In genomic region chr16:18829221-18829620, GRCh38 we compare ENCODE assay signal across 23 cellular contexts. TPM values are rescaled to one million over a fixed set of nuclear protein-coding genes. Genes with fewer than 3 reads are reported as not detected.
A peak's percentile ranks its signal among the peaks of the same experiment; 100 is the strongest.
DNase-seq lines count a peak whose midpoint lies in the region; ATAC-seq and TF ChIP-seq lines count a peak whose summit lies in the region.
"Had no signal": no experiment of that assay in that cellular context is flagged by ENCODE, and none has a peak within 500 bp of the region (broad histone marks: within the 10 kb centered on the region; RNA-seq: fewer than 3 reads in every experiment).

No MANE protein-coding gene starts in this region.

- peaks cover 4% of the 10 kb centered on the region for H3K4me1 Mint-ChIP-seq in activated CD4-positive, alpha-beta T cell treated with anti-CD3 and anti-CD28 coated beads, Interleukin-2, amount 10 ng/mL, durations not matched to agents 24 days and 14 days
- peaks cover 17% of the 10 kb centered on the region for H3K4me1 Mint-ChIP-seq in neural progenitor cell

- H3K4me2 ChIP-seq in neural progenitor cell, result no peak overlapping the region
- H3K4me2 ChIP-seq: A549; BLaER1 treated with 17β-estradiol and CSF1 and Interleukin-3, amounts not matched to agents 10 nM and 100 nM had no signal

- H3K36me3 Mint-ChIP-seq in activated CD4-positive, alpha-beta T cell treated with anti-CD3 and anti-CD28 coated beads, Interleukin-2, amount 10 ng/mL, durations not matched to agents 24 days and 14 days (ENCODE audit: low read depth), result peaks cover 47% of the 10 kb centered on the region
- peaks cover 29% of the 10 kb centered on the region for H3K36me3 Mint-ChIP-seq in neural progenitor cell

- H3K9me3 ChIP-seq in neural progenitor cell (ENCODE audit: low read depth), result no peaks in the 10 kb centered on the region
- H3K9me3 ChIP-seq: A549 had no signal

- TF ChIP-seq CTCF in HL-60 (IDR thresholded peaks at IDR 0.05; ENCODE audit: insufficient read depth, low read length), result no peak
- TF ChIP-seq CTCF in NB4 (IDR thresholded peaks at IDR 0.05; ENCODE audit: low read depth, low read length), result no peak
- no peak for TF ChIP-seq CTCF in neural progenitor cell (IDR thresholded peaks at IDR 0.05)

- H3K27ac ChIP-seq in HL-60 (replicated peaks), result 0 out of 2 replicates have a peak overlapping the region, but pooled peaks have one; percentile 9
- peak overlapping the region; percentile 43 for H3K27ac ChIP-seq in neural progenitor cell
- no peak overlapping the region for H3K27ac ChIP-seq in substantia nigra (ENCODE audit: low read depth, low read length, poor library complexity, severe bottlenecking)
- H3K27ac ChIP-seq: A549; BLaER1 treated with 17β-estradiol and CSF1 and Interleukin-3, amounts not matched to agents 10 nM and 100 nM; RWPE1; SK-N-MC had no signal

- peaks cover 26% of the 10 kb centered on the region for H3F3A ChIP-seq in neural progenitor cell (ENCODE audit: low read depth)

- no peaks in the 10 kb centered on the region for H3K27me3 Mint-ChIP-seq in activated CD4-positive, alpha-beta T cell treated with anti-CD3 and anti-CD28 coated beads, Interleukin-2, amount 10 ng/mL, durations not matched to agents 24 days and 14 days
- no peaks in the 10 kb centered on the region for H3K27me3 Mint-ChIP-seq in neural progenitor cell (ENCODE audit: insufficient read depth, low read depth)
- H3K27me3 Mint-ChIP-seq: CD4-positive, alpha-beta T cell had no signal

- peak overlapping the region; percentile 47 for H3K27ac Mint-ChIP-seq in activated CD4-positive, alpha-beta T cell treated with anti-CD3 and anti-CD28 coated beads, Interleukin-2, amount 10 ng/mL, durations not matched to agents 24 days and 14 days
- H3K27ac Mint-ChIP-seq in neural progenitor cell, result no peak overlapping the region
- H3K27ac Mint-ChIP-seq: CD4-positive, alpha-beta T cell; HFFc6 had no signal

- no peak for TF ChIP-seq POLR2A in NB4 (IDR thresholded peaks at IDR 0.05; ENCODE audit: extremely low read depth, insufficient read length)

- no peak overlapping the region for H3K4me3 Mint-ChIP-seq in activated CD4-positive, alpha-beta T cell treated with anti-CD3 and anti-CD28 coated beads, Interleukin-2, amount 10 ng/mL, durations not matched to agents 24 days and 14 days
- H3K4me3 Mint-ChIP-seq in neural progenitor cell, result no peak overlapping the region
- H3K4me3 Mint-ChIP-seq: CD4-positive, alpha-beta T cell; HFFc6 had no signal

- H3K4me1 ChIP-seq in neural progenitor cell, result peaks cover 15% of the 10 kb centered on the region
- H3K4me1 ChIP-seq: A549; BLaER1 treated with 17β-estradiol and CSF1 and Interleukin-3, amounts not matched to agents 10 nM and 100 nM had no signal

- peaks cover 24% of the 10 kb centered on the region for H3K36me3 ChIP-seq in neural progenitor cell

- no peak for DNase-seq in activated CD4-positive, alpha-beta T cell treated with anti-CD3 and anti-CD28 coated beads, Interleukin-2, amount 10 ng/mL, durations not matched to agents 24 days and 14 days
- DNase-seq in activated CD4-positive, alpha-beta T cell treated with anti-CD3 and anti-CD28 coated beads, Interleukin-2, amount 50 U/mL, for 4 hours, result no peak
- DNase-seq in HL-60 (ENCODE audit: low read depth in 1 of 2, low spot score in 1 of 2), result peak; percentile 62 to 73
- DNase-seq in NB4 (ENCODE audit: low read depth), result peak; percentile 10
- no peak for DNase-seq in neural progenitor cell (ENCODE audit: low spot score)
- no peak for DNase-seq in substantia nigra (lab: John Stamatoyannopoulos, UW)
- DNase-seq: CD4-positive, alpha-beta T cell; H7; HFFc6; KBM-7; NCI-H1105; NCI-H146; NCI-H1930; NCI-H2107; NCI-H524 treated with DMSO at 0.1 percent for 48 hours; NCI-H774; SHP77 had no signal

- no peak overlapping the region for H3K9ac ChIP-seq in neural progenitor cell
- H3K9ac ChIP-seq: BLaER1 treated with 17β-estradiol and CSF1 and Interleukin-3, amounts not matched to agents 10 nM and 100 nM had no signal

- no peaks in the 10 kb centered on the region for H3K9me3 Mint-ChIP-seq in activated CD4-positive, alpha-beta T cell treated with anti-CD3 and anti-CD28 coated beads, Interleukin-2, amount 10 ng/mL, durations not matched to agents 24 days and 14 days
- H3K9me3 Mint-ChIP-seq in neural progenitor cell, result no peaks in the 10 kb centered on the region
- H3K9me3 Mint-ChIP-seq: CD4-positive, alpha-beta T cell; HFFc6 had no signal

- intact Hi-C loops in activated CD4-positive, alpha-beta T cell treated with anti-CD3 and anti-CD28 coated beads, Interleukin-2, amount 10 ng/mL, durations not matched to agents 24 days and 14 days (cut with micrococcal nuclease), result no loop called here

- H2AFZ ChIP-seq in neural progenitor cell (replicated peaks), result no peak overlapping the region

- no peak overlapping the region for H3K4me3 ChIP-seq in HL-60 (replicated peaks; ENCODE audit: insufficient read depth, low read length)
- no peak overlapping the region for H3K4me3 ChIP-seq in NB4 (ENCODE audit: low read depth, low read length)
- no peak overlapping the region for H3K4me3 ChIP-seq in neural progenitor cell
- H3K4me3 ChIP-seq: A549; BLaER1 treated with 17β-estradiol and CSF1 and Interleukin-3, amounts not matched to agents 10 nM and 100 nM; SK-N-MC had no signal

- no peak for ATAC-seq in GM19023 (IDR thresholded peaks at IDR 0.05; ENCODE audit: unreplicated experiment)
- ATAC-seq: A549, Panc1 had no signal

- no peaks in the 10 kb centered on the region for H3K79me2 ChIP-seq in neural progenitor cell (ENCODE audit: low read depth)

- H4K20me1 ChIP-seq in neural progenitor cell (ENCODE audit: low read depth), result peaks cover 13% of the 10 kb centered on the region

- H3K27me3 ChIP-seq in HL-60 (ENCODE audit: insufficient read depth, poor library complexity, severe bottlenecking) (no peaks in the 10 kb centered on the region), neural progenitor cell (no peaks in the 10 kb centered on the region)
- H3K27me3 ChIP-seq: BLaER1 treated with 17β-estradiol and CSF1 and Interleukin-3, amounts not matched to agents 10 nM and 100 nM had no signal

RNA-seq across cellular contexts. Expression of gene ARL6IP1, which starts 27.9 kb away (rescaled TPM):
- total RNA-seq in activated CD4-positive, alpha-beta T cell treated with anti-CD3 and anti-CD28 coated beads, Interleukin-2, amount 10 ng/mL, durations not matched to agents 24 days and 14 days, result 97.2 and 98.5 TPM in 2 replicates
- total RNA-seq in neural progenitor cell (ENCODE audit: low replicate concordance), result 777 and 813 TPM in 2 replicates

RNA-seq across cellular contexts. Expression of gene RPS15A, which starts 39.1 kb away (rescaled TPM):
- total RNA-seq in activated CD4-positive, alpha-beta T cell treated with anti-CD3 and anti-CD28 coated beads, Interleukin-2, amount 10 ng/mL, durations not matched to agents 24 days and 14 days, result 1,857 and 1,884 TPM in 2 replicates
- 3,933 and 4,863 TPM in 2 replicates for total RNA-seq in neural progenitor cell (ENCODE audit: low replicate concordance)

Comparison
In these comparisons a context has a peak if more than half of its experiments do, and no peak if none do; other contexts are left out.
1. DNase-seq: peak in HL-60 (2 of 2) and NB4 (single experiment); none in activated CD4-positive, alpha-beta T cell treated with anti-CD3 and anti-CD28 coated beads, Interleukin-2, amount 10 ng/mL, durations not matched to agents 24 days and 14 days (single experiment), activated CD4-positive, alpha-beta T cell treated with anti-CD3 and anti-CD28 coated beads, Interleukin-2, amount 50 U/mL, for 4 hours (0 of 2), neural progenitor cell (single experiment) and substantia nigra (0 of 49).